Comparison of ENCODE assay signal across 1 cellular context in genomic region chr6:116101790-116102189, GRCh38.
TF ChIP-seq lines count a peak whose summit lies in the region.

No MANE protein-coding gene starts in this region.

TF ChIP-seq in K562, 482 proteins besides CTCF, POLR2A, EP300 and RAD21:
- TF ChIP-seq ZNF639 (CRISPR knock-in tag; conservative IDR thresholded peaks at IDR 0.05 in 1 of 2, IDR thresholded peaks at IDR 0.05 in 1 of 2) (no peak), HMGN3 (IDR thresholded peaks at IDR 0.05; ENCODE audit: borderline replicate concordance, extremely low read depth, insufficient read length, low read depth, low read length) (no peak), DEAF1 (CRISPR knock-in tag; IDR thresholded peaks at IDR 0.05) (no peak), BCOR (IDR thresholded peaks at IDR 0.05) (peak; percentile 70; the same call in 1 of the 2 replicates), ZNF584 (CRISPR knock-in tag; IDR thresholded peaks at IDR 0.05; ENCODE audit: low read depth) (no peak), ZNF184 (CRISPR knock-in tag; IDR thresholded peaks at IDR 0.05) (no peak), ARID4B (CRISPR knock-in tag; IDR thresholded peaks at IDR 0.05) (no peak), CBX8 (IDR thresholded peaks at IDR 0.05; ENCODE audit: borderline replicate concordance, extremely low read depth, low read depth, low read length, poor library complexity, severe bottlenecking) (no peak), PML (IDR thresholded peaks at IDR 0.05; ENCODE audit: low read length) (no peak), SIRT6 (IDR thresholded peaks at IDR 0.05; ENCODE audit: low read depth, low read length) (no peak), HSF4 (CRISPR knock-in tag; IDR thresholded peaks at IDR 0.05; ENCODE audit: borderline replicate concordance) (no peak), RBM25 (IDR thresholded peaks at IDR 0.05; ENCODE audit: low read depth, low read length, severe bottlenecking) (peak; percentile 87)
